Comparison of ENCODE assay signal across 17 cellular contexts in genomic region chr12:111764120-111764821, GRCh38. TPM values are rescaled to one million over a fixed set of nuclear protein-coding genes. Genes with fewer than 3 reads are reported as not detected.
DNase-seq lines count a peak whose midpoint lies in the region; ATAC-seq and TF ChIP-seq lines count a peak whose summit lies in the region.
"Had no signal": no experiment of that assay in that cellular context is flagged by ENCODE, and none has a peak within 500 bp of the region (broad histone marks: within the 10 kb centered on the region; RNA-seq: fewer than 3 reads in every experiment).

No MANE protein-coding gene starts in this region.

- peak overlapping the region; percentile 63 for H3K4me2 ChIP-seq in OCI-LY7 (ENCODE audit: low read length)

- TF ChIP-seq CTCF in OCI-LY7 (conservative IDR thresholded peaks at IDR 0.05; ENCODE audit: low read length), result no peak

- peak overlapping the region; percentile 53 for H3K27ac Mint-ChIP-seq in stimulated activated naive B cell treated with anti-CD40 and anti-IgM and Interleukin-4, amounts not matched to agents 10 μg/mL and 1 μg/mL and 100 μg/mL, for 72 hours
- H3K27ac Mint-ChIP-seq: activated CD8-positive, alpha-beta T cell treated with anti-CD3 and anti-CD28 coated beads for 36 hours; activated T-helper 1 cell treated with anti-CD3 and anti-CD28 coated beads, Interleukin-12 subunit alpha, Interleukin-12 subunit beta, Interleukin-2, Interleukin-4 antibody, amounts not matched to agents 30 ng/mL and 10 ng/mL and 1 ng/mL, durations not matched to agents 14 hours and 24 hours and 36 hours had no signal

- no peaks in the 10 kb centered on the region for H3K9me2 ChIP-seq in OCI-LY7 (ENCODE audit: insufficient read depth, low read length)

- no peaks in the 10 kb centered on the region for H3K9me3 ChIP-seq in OCI-LY7 (ENCODE audit: low read length)
- H3K9me3 ChIP-seq: left lung, SJSA1 had no signal

- peak overlapping the region; percentile 26 to 31 for H3K4me3 Mint-ChIP-seq in stimulated activated naive B cell treated with anti-CD40 and anti-IgM and Interleukin-4, amounts not matched to agents 10 μg/mL and 1 μg/mL and 100 μg/mL, for 72 hours
- H3K4me3 Mint-ChIP-seq: activated CD8-positive, alpha-beta T cell treated with anti-CD3 and anti-CD28 coated beads for 36 hours; activated T-helper 1 cell treated with anti-CD3 and anti-CD28 coated beads, Interleukin-12 subunit alpha, Interleukin-12 subunit beta, Interleukin-2, Interleukin-4 antibody, amounts not matched to agents 30 ng/mL and 10 ng/mL and 1 ng/mL, durations not matched to agents 14 hours and 24 hours and 36 hours had no signal

- H3K27ac ChIP-seq in OCI-LY7 (ENCODE audit: low read depth, low read length, poor library complexity, severe bottlenecking), result peak overlapping the region; percentile 88
- H3K27ac ChIP-seq: left lung, SJSA1 had no signal

- no peaks in the 10 kb centered on the region for H4K20me1 ChIP-seq in OCI-LY7 (ENCODE audit: insufficient read depth, low read length)

- POLR2A ChIA-PET in OCI-LY7 (lab: Charles Lee), result interaction anchor here (0.6 to 3.5 kb wide), 12 partner anchors 12 to 1458 kb away, joined by 3 to 26 read pairs (median 4); partner anchors contain the start of genes ACAD10 and BRAP

- CTCF ChIA-PET in OCI-LY7 (lab: Charles Lee; ENCODE audit: unreplicated experiment), result no interaction called here

- intact Hi-C loops in Right ventricle myocardium superior (cut with DNase I) (no loop called here), left cardiac atrium (cut with DNase I) (no loop called here), OCI-LY7 (cut with micrococcal nuclease; ENCODE audit: unreplicated experiment) (loop anchor here (10.0 kb wide), 1 partner anchor 359 kb away; the partner anchor contains the start of gene SH2B3)

- H3K4me3 ChIP-seq in OCI-LY7 (ENCODE audit: low read depth, low read length, poor library complexity, severe bottlenecking), result peak overlapping the region; percentile 40
- H3K4me3 ChIP-seq: left lung, SJSA1 had no signal

- no peaks in the 10 kb centered on the region for H3K36me3 ChIP-seq in OCI-LY7 (ENCODE audit: insufficient read depth, low read length)
- H3K36me3 ChIP-seq: left lung, SJSA1 had no signal

- H3K27me3 Mint-ChIP-seq in stimulated activated naive B cell treated with anti-CD40 and anti-IgM and Interleukin-4, amounts not matched to agents 10 μg/mL and 1 μg/mL and 100 μg/mL, for 72 hours, result peaks cover 0 to 6% of the 10 kb centered on the region in 2 donors

- peaks cover 0 to 3% of the 10 kb centered on the region in 2 donors for H3K36me3 Mint-ChIP-seq in stimulated activated naive B cell treated with anti-CD40 and anti-IgM and Interleukin-4, amounts not matched to agents 10 μg/mL and 1 μg/mL and 100 μg/mL, for 72 hours

- H3K4me1 Mint-ChIP-seq in stimulated activated naive B cell treated with anti-CD40 and anti-IgM and Interleukin-4, amounts not matched to agents 10 μg/mL and 1 μg/mL and 100 μg/mL, for 72 hours, result peaks cover 59 to 80% of the 10 kb centered on the region in 2 donors

- BruUV-seq in OCI-LY7 (replicated peaks; lab: Mats Ljungman, UMichigan), result no TSS peak

- peaks cover 85% of the 10 kb centered on the region for H3K4me1 ChIP-seq in OCI-LY7 (ENCODE audit: insufficient read depth, low read length, poor library complexity, severe bottlenecking)

- no peaks in the 10 kb centered on the region for H3K9me3 Mint-ChIP-seq in stimulated activated naive B cell treated with anti-CD40 and anti-IgM and Interleukin-4, amounts not matched to agents 10 μg/mL and 1 μg/mL and 100 μg/mL, for 72 hours
- H3K9me3 Mint-ChIP-seq: activated CD8-positive, alpha-beta T cell treated with anti-CD3 and anti-CD28 coated beads for 36 hours; activated T-helper 1 cell treated with anti-CD3 and anti-CD28 coated beads, Interleukin-12 subunit alpha, Interleukin-12 subunit beta, Interleukin-2, Interleukin-4 antibody, amounts not matched to agents 30 ng/mL and 10 ng/mL and 1 ng/mL, durations not matched to agents 14 hours and 24 hours and 36 hours had no signal

- H3K79me2 ChIP-seq in OCI-LY7 (ENCODE audit: insufficient read depth, low read depth, low read length), result no peaks in the 10 kb centered on the region

- ATAC-seq in Right ventricle myocardium superior (ENCODE audit: poor library complexity) (no peak), left cardiac atrium (no peak), GM21825 (IDR thresholded peaks at IDR 0.05; ENCODE audit: unreplicated experiment) (peak; percentile 38)
- ATAC-seq in stimulated activated naive B cell treated with anti-CD40 and anti-IgM and Interleukin-4, amounts not matched to agents 10 μg/mL and 1 μg/mL and 100 μg/mL, for 72 hours (replicated peaks), result peak; percentile 57 to 68
- ATAC-seq: activated CD8-positive, alpha-beta T cell treated with anti-CD3 and anti-CD28 coated beads for 36 hours; left lung had no signal

- DNase-seq in Right ventricle myocardium superior (peak; percentile 10), left cardiac atrium (no peak), OCI-LY7 (ENCODE audit: low spot score) (peak; percentile 86), T-helper 1 cell (no peak), SKM-1 (lab: John Stamatoyannopoulos, UW; ENCODE audit: unreplicated experiment) (no peak), DMS79 treated with DMSO at 0.1 percent for 48 hours (lab: John Stamatoyannopoulos, UW) (no peak)
- no peak for DNase-seq in stimulated activated naive B cell treated with anti-CD40 and anti-IgM and Interleukin-4, amounts not matched to agents 10 μg/mL and 1 μg/mL and 100 μg/mL, for 72 hours
- DNase-seq: activated CD8-positive, alpha-beta T cell treated with anti-CD3 and anti-CD28 coated beads for 36 hours; amygdala; cerebellar nuclear complex; NCI-H1105; NCI-H2227 treated with DMSO at 0.1 percent for 48 hours; stimulated activated naive CD4-positive, alpha-beta T cell treated with Interleukin-2 at 50 U/mL for 16 hours had no signal

- H2AFZ ChIP-seq in OCI-LY7 (ENCODE audit: low read length), result peak overlapping the region; percentile 77

RNA-seq across cellular contexts. Expression of gene ALDH2, which starts 2.5 kb away (rescaled TPM):
- total RNA-seq in Right ventricle myocardium superior (459 TPM), left cardiac atrium (100 to 1,000 TPM; 268 to 331 TPM), OCI-LY7 (2022) (16.5 and 17.3 TPM in 2 replicates)
- total RNA-seq in OCI-LY7 (2014; rRNA removed; shearing (Covaris generic)), result 16.8 and 19.9 TPM in 2 replicates

Comparison
In these comparisons a context has a peak if more than half of its experiments do, and no peak if none do; other contexts are left out.
1. DNase-seq: peak in Right ventricle myocardium superior (single experiment) and OCI-LY7 (single experiment); none in left cardiac atrium (single experiment), stimulated activated naive B cell treated with anti-CD40 and anti-IgM and Interleukin-4, amounts not matched to agents 10 μg/mL and 1 μg/mL and 100 μg/mL, for 72 hours (single experiment), T-helper 1 cell (0 of 5), SKM-1 (single experiment) and DMS79 treated with DMSO at 0.1 percent for 48 hours (single experiment).
2. ATAC-seq: peak in GM21825 (single experiment) and stimulated activated naive B cell treated with anti-CD40 and anti-IgM and Interleukin-4, amounts not matched to agents 10 μg/mL and 1 μg/mL and 100 μg/mL, for 72 hours (2 of 2); none in Right ventricle myocardium superior (single experiment) and left cardiac atrium (0 of 2).
3. RNA of gene ALDH2, which starts 2.5 kb away (total RNA-seq): 459 TPM in Right ventricle myocardium superior (single experiment) and 268 to 331 TPM in left cardiac atrium; 16.5 to 19.9 TPM in OCI-LY7; every median in the first group is over 10 times any median in the second.